ENCODE assay signal across 8 cellular contexts in genomic region chr10:101041252-101041761, GRCh38. TPM values are rescaled to one million over a fixed set of nuclear protein-coding genes. Genes with fewer than 3 reads are reported as not detected.
DNase-seq lines count a peak whose midpoint lies in the region; ATAC-seq, FAIRE-seq and TF ChIP-seq lines count a peak whose summit lies in the region.

No MANE protein-coding gene starts in this region.

- ATAC-seq in GM21515 (IDR thresholded peaks at IDR 0.05; ENCODE audit: unreplicated experiment) (peak; percentile 45), gastroesophageal sphincter (peak; percentile 65), GM21576 (IDR thresholded peaks at IDR 0.05; ENCODE audit: unreplicated experiment) (no peak)

- H3K4me1 ChIP-seq in gastroesophageal sphincter: peaks cover 0 to 30% (median 19%) of the 10 kb centered on the region in 3 donors

- FAIRE-seq in D721Med (lab: Jason Lieb, UNC): no peak

- TF ChIP-seq POLR2A in gastroesophageal sphincter (IDR thresholded peaks at IDR 0.05): no peak

- peak overlapping the region in 3 of 4 donors; percentile 81 to 96 (median 90) for H3K27ac ChIP-seq in gastroesophageal sphincter

- H3K36me3 ChIP-seq in gastroesophageal sphincter: peaks cover 0 to 36% of the 10 kb centered on the region in 2 donors

- TF ChIP-seq CTCF in D721Med (IDR thresholded peaks at IDR 0.05; ENCODE audit: insufficient read depth, missing control alignments): peak; percentile 91
- TF ChIP-seq CTCF in LNCAP (IDR thresholded peaks at IDR 0.05): peak; percentile 58
- TF ChIP-seq CTCF in gastroesophageal sphincter (IDR thresholded peaks at IDR 0.05): peak in 3 of 4 experiments; percentile 85 to 88 (median 86)

- H3K27me3 ChIP-seq in gastroesophageal sphincter: peaks cover 5% of the 10 kb centered on the region

- intact Hi-C loops in posterior cingulate gyrus (cut with DNase I): loop anchor here (2.0 kb wide), 1 partner anchor 19 kb away; the partner anchor contains the start of gene KAZALD1

- H3K4me3 ChIP-seq in gastroesophageal sphincter: no peak overlapping the region

- no peak for TF ChIP-seq EP300 in gastroesophageal sphincter (IDR thresholded peaks at IDR 0.05)

- peak; percentile 69 for DNase-seq in D721Med (ENCODE audit: insufficient read length, low spot score)
- DNase-seq in SHP77 (lab: John Stamatoyannopoulos, UW): peak; percentile 59 to 78
- peak; percentile 89 for DNase-seq in activated effector memory CD4-positive, alpha-beta T cell treated with anti-CD3 and anti-CD28 coated beads, Interleukin-2, amount 50 U/mL, for 16 hours
- DNase-seq in posterior cingulate gyrus: peak; percentile 65 to 96 (median 83)

- 9 to 50% methylated on average over 3 to 6 of the region's 6 CpGs for WGBS in gastroesophageal sphincter (ENCODE audit: low coverage in 1 of 2), 2 donors

- no peaks in the 10 kb centered on the region for H3K9me3 ChIP-seq in gastroesophageal sphincter

RNA-seq across cellular contexts. Expression of gene SFXN3, which starts 10.3 kb away (rescaled TPM):
- total RNA-seq in gastroesophageal sphincter: 10 to 100 TPM; 47.5 to 84.2 (median 66.0) TPM

RNA-seq across cellular contexts. Expression of gene PDZD7, which starts 10.4 kb away (rescaled TPM):
- total RNA-seq in gastroesophageal sphincter: under 1 TPM in 3 of 4 donors, not detected in 1; 0.31 to 0.54 (median 0.39) TPM

RNA-seq across cellular contexts. Expression of gene KAZALD1, which starts 20.5 kb away (rescaled TPM):
- total RNA-seq in gastroesophageal sphincter: 10 to 100 TPM in 1 of 4 donors, 1 to 10 TPM in 2, under 1 TPM in 1; 0.45 to 12.5 (median 2.2) TPM

RNA-seq across cellular contexts. Expression of gene LZTS2, which starts 41.7 kb away (rescaled TPM):
- 100 to 1,000 TPM; 134 to 181 (median 141) TPM for total RNA-seq in gastroesophageal sphincter

RNA-seq across cellular contexts. Expression of gene TWNK, which starts 54.0 kb away (rescaled TPM):
- total RNA-seq in gastroesophageal sphincter: 10 to 100 TPM in 1 of 4 donors, 1 to 10 TPM in 3; 8.3 to 10.8 (median 8.9) TPM
